ENCODE assay signal across 1 cellular context in the genomic region with DNA sequence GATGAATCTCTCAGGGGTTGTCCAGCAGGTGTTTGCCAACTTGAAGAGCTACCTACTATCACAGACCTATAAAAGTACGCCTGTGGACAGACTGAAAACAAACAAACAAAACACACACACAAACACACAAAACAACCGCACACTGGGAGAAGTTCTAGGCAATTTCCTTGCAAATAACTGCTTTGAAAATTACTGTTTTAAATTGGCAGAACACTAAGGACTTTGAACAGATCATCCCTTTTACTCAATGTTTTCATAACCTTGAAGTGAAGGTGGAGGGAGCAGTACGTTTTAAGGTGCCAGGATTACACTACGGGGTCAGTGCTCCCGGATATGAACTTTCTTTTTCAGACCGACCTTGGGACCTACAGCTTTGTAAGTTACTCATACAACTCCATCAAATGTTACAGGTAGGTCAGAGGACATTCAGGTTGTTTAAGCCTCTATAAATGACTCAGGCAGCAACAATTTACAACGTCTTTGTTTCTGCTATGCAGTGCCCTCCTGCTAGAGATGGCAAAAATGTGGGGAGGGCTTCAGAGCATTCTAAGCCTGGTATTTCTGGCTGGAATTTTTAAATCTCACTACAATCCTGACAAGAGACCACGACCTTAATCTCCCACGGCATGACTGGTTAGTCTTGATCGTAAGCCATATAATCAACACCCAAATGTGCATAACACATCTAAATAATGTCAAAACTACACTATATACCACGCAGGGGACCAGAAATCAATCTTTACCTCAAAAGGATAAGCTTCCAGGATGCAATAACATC.
TF ChIP-seq lines count a peak whose summit lies in the region.

No MANE protein-coding gene starts in this region.

TF ChIP-seq in HepG2, 621 proteins besides CTCF, POLR2A, EP300 and RAD21 (continued from another document and continues in another):
- no peak for TF ChIP-seq ZBTB26 (CRISPR knock-in tag; IDR thresholded peaks at IDR 0.05; ENCODE audit: borderline replicate concordance)
- TF ChIP-seq MIER3 (CRISPR knock-in tag; IDR thresholded peaks at IDR 0.05; ENCODE audit: borderline replicate concordance): peak; percentile 58; the same call in 1 of the 2 replicates
- peak; percentile 86 for TF ChIP-seq CREM (IDR thresholded peaks at IDR 0.05)
- no peak for TF ChIP-seq CREM (CRISPR knock-in tag; IDR thresholded peaks at IDR 0.05)
- 0 out of 2 replicates have a peak, but pooled peaks have one; percentile 46 for TF ChIP-seq ZFP36L2 (CRISPR knock-in tag; IDR thresholded peaks at IDR 0.05)
- TF ChIP-seq PBX3 (CRISPR knock-in tag; IDR thresholded peaks at IDR 0.05; ENCODE audit: borderline replicate concordance): no peak
- TF ChIP-seq IRF9 (CRISPR knock-in tag; IDR thresholded peaks at IDR 0.05; ENCODE audit: borderline replicate concordance): no peak
- TF ChIP-seq, protein P1, sequence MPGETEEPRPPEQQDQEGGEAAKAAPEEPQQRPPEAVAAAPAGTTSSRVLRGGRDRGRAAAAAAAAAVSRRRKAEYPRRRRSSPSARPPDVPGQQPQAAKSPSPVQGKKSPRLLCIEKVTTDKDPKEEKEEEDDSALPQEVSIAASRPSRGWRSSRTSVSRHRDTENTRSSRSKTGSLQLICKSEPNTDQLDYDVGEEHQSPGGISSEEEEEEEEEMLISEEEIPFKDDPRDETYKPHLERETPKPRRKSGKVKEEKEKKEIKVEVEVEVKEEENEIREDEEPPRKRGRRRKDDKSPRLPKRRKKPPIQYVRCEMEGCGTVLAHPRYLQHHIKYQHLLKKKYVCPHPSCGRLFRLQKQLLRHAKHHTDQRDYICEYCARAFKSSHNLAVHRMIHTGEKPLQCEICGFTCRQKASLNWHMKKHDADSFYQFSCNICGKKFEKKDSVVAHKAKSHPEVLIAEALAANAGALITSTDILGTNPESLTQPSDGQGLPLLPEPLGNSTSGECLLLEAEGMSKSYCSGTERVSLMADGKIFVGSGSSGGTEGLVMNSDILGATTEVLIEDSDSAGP (CRISPR knock-in tag; IDR thresholded peaks at IDR 0.05; ENCODE audit: borderline replicate concordance): no peak
- TF ChIP-seq NAIF1 (CRISPR knock-in tag; IDR thresholded peaks at IDR 0.05; ENCODE audit: borderline replicate concordance): peak; percentile 51; the same call in 1 of the 2 replicates
- peak; percentile 84 for TF ChIP-seq FOXO1 (CRISPR knock-in tag; IDR thresholded peaks at IDR 0.05)
- TF ChIP-seq, protein P2, sequence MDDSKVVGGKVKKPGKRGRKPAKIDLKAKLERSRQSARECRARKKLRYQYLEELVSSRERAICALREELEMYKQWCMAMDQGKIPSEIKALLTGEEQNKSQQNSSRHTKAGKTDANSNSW (CRISPR knock-in tag; IDR thresholded peaks at IDR 0.05; ENCODE audit: borderline replicate concordance): no peak
- TF ChIP-seq GTF3A (CRISPR knock-in tag; conservative IDR thresholded peaks at IDR 0.05): no peak
- no peak for TF ChIP-seq KLF9 (CRISPR knock-in tag; IDR thresholded peaks at IDR 0.05; ENCODE audit: low read depth)
- TF ChIP-seq, protein P3, sequence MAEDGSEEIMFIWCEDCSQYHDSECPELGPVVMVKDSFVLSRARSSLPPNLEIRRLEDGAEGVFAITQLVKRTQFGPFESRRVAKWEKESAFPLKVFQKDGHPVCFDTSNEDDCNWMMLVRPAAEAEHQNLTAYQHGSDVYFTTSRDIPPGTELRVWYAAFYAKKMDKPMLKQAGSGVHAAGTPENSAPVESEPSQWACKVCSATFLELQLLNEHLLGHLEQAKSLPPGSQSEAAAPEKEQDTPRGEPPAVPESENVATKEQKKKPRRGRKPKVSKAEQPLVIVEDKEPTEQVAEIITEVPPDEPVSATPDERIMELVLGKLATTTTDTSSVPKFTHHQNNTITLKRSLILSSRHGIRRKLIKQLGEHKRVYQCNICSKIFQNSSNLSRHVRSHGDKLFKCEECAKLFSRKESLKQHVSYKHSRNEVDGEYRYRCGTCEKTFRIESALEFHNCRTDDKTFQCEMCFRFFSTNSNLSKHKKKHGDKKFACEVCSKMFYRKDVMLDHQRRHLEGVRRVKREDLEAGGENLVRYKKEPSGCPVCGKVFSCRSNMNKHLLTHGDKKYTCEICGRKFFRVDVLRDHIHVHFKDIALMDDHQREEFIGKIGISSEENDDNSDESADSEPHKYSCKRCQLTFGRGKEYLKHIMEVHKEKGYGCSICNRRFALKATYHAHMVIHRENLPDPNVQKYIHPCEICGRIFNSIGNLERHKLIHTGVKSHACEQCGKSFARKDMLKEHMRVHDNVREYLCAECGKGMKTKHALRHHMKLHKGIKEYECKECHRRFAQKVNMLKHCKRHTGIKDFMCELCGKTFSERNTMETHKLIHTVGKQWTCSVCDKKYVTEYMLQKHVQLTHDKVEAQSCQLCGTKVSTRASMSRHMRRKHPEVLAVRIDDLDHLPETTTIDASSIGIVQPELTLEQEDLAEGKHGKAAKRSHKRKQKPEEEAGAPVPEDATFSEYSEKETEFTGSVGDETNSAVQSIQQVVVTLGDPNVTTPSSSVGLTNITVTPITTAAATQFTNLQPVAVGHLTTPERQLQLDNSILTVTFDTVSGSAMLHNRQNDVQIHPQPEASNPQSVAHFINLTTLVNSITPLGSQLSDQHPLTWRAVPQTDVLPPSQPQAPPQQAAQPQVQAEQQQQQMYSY (CRISPR knock-in tag; IDR thresholded peaks at IDR 0.05): no peak
- TF ChIP-seq, protein P4, sequence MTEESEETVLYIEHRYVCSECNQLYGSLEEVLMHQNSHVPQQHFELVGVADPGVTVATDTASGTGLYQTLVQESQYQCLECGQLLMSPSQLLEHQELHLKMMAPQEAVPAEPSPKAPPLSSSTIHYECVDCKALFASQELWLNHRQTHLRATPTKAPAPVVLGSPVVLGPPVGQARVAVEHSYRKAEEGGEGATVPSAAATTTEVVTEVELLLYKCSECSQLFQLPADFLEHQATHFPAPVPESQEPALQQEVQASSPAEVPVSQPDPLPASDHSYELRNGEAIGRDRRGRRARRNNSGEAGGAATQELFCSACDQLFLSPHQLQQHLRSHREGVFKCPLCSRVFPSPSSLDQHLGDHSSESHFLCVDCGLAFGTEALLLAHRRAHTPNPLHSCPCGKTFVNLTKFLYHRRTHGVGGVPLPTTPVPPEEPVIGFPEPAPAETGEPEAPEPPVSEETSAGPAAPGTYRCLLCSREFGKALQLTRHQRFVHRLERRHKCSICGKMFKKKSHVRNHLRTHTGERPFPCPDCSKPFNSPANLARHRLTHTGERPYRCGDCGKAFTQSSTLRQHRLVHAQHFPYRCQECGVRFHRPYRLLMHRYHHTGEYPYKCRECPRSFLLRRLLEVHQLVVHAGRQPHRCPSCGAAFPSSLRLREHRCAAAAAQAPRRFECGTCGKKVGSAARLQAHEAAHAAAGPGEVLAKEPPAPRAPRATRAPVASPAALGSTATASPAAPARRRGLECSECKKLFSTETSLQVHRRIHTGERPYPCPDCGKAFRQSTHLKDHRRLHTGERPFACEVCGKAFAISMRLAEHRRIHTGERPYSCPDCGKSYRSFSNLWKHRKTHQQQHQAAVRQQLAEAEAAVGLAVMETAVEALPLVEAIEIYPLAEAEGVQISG (CRISPR knock-in tag; IDR thresholded peaks at IDR 0.05): no peak
- TF ChIP-seq ZSCAN25 (CRISPR knock-in tag; IDR thresholded peaks at IDR 0.05): no peak
- no peak for TF ChIP-seq YEATS2 (CRISPR knock-in tag; IDR thresholded peaks at IDR 0.05; ENCODE audit: borderline replicate concordance)
- TF ChIP-seq NFATC3 (CRISPR knock-in tag; IDR thresholded peaks at IDR 0.05): no peak
- TF ChIP-seq ZFYVE20 (CRISPR knock-in tag; IDR thresholded peaks at IDR 0.05; ENCODE audit: borderline replicate concordance, low read depth): no peak
- TF ChIP-seq, protein P5, sequence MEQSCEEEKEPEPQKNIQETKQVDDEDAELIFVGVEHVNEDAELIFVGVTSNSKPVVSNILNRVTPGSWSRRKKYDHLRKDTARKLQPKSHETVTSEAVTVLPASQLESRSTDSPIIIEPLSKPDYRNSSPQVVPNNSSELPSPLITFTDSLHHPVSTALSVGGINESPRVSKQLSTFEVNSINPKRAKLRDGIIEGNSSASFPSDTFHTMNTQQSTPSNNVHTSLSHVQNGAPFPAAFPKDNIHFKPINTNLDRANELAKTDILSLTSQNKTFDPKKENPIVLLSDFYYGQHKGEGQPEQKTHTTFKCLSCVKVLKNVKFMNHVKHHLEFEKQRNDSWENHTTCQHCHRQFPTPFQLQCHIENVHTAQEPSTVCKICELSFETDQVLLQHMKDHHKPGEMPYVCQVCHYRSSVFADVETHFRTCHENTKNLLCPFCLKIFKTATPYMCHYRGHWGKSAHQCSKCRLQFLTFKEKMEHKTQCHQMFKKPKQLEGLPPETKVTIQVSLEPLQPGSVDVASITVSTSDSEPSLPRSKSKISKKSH (CRISPR knock-in tag; IDR thresholded peaks at IDR 0.05; ENCODE audit: borderline replicate concordance): no peak
- TF ChIP-seq ZNF44 (CRISPR knock-in tag; IDR thresholded peaks at IDR 0.05): no peak
- TF ChIP-seq, protein P6, sequence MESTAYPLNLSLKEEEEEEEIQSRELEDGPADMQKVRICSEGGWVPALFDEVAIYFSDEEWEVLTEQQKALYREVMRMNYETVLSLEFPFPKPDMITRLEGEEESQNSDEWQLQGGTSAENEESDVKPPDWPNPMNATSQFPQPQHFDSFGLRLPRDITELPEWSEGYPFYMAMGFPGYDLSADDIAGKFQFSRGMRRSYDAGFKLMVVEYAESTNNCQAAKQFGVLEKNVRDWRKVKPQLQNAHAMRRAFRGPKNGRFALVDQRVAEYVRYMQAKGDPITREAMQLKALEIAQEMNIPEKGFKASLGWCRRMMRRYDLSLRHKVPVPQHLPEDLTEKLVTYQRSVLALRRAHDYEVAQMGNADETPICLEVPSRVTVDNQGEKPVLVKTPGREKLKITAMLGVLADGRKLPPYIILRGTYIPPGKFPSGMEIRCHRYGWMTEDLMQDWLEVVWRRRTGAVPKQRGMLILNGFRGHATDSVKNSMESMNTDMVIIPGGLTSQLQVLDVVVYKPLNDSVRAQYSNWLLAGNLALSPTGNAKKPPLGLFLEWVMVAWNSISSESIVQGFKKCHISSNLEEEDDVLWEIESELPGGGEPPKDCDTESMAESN (CRISPR knock-in tag; conservative IDR thresholded peaks at IDR 0.05): peak; percentile 18; the same call in 1 of the 2 replicates
- TF ChIP-seq ZNF260 (CRISPR knock-in tag; IDR thresholded peaks at IDR 0.05; ENCODE audit: borderline replicate concordance, low read depth): no peak
- no peak for TF ChIP-seq ZNF230 (CRISPR knock-in tag; IDR thresholded peaks at IDR 0.05)
- no peak for TF ChIP-seq RBM39 (IDR thresholded peaks at IDR 0.05; ENCODE audit: low read depth, low read length, poor library complexity, severe bottlenecking)
- TF ChIP-seq ZKSCAN8 (CRISPR knock-in tag; IDR thresholded peaks at IDR 0.05; ENCODE audit: borderline replicate concordance): peak; percentile 40; the same call in 1 of the 2 replicates
- TF ChIP-seq BCL6 (CRISPR knock-in tag; IDR thresholded peaks at IDR 0.05): peak; percentile 66
- peak; percentile 89 for TF ChIP-seq FOXA3 (CRISPR knock-in tag; IDR thresholded peaks at IDR 0.05)
- TF ChIP-seq ZFP82 (CRISPR knock-in tag; IDR thresholded peaks at IDR 0.05; ENCODE audit: borderline replicate concordance): 0 out of 2 replicates have a peak, but pooled peaks have one; percentile 0
- no peak for TF ChIP-seq ZNF563 (CRISPR knock-in tag; IDR thresholded peaks at IDR 0.05)
- TF ChIP-seq ZNF446 (CRISPR knock-in tag; IDR thresholded peaks at IDR 0.05): no peak
- no peak; the same call in 1 of the 2 replicates for TF ChIP-seq ZBTB10 (CRISPR knock-in tag; IDR thresholded peaks at IDR 0.05; ENCODE audit: borderline replicate concordance)
- TF ChIP-seq ZFP37 (CRISPR knock-in tag; IDR thresholded peaks at IDR 0.05; ENCODE audit: borderline replicate concordance): no peak
- no peak for TF ChIP-seq ZFAT (CRISPR knock-in tag; conservative IDR thresholded peaks at IDR 0.05)
- no peak for TF ChIP-seq PCBP2 (optimal IDR thresholded peaks at IDR 0.05; ENCODE audit: low read depth, low read length, poor library complexity, severe bottlenecking)
